Comparison of ENCODE assay signal across 10 cellular contexts in the genomic region with DNA sequence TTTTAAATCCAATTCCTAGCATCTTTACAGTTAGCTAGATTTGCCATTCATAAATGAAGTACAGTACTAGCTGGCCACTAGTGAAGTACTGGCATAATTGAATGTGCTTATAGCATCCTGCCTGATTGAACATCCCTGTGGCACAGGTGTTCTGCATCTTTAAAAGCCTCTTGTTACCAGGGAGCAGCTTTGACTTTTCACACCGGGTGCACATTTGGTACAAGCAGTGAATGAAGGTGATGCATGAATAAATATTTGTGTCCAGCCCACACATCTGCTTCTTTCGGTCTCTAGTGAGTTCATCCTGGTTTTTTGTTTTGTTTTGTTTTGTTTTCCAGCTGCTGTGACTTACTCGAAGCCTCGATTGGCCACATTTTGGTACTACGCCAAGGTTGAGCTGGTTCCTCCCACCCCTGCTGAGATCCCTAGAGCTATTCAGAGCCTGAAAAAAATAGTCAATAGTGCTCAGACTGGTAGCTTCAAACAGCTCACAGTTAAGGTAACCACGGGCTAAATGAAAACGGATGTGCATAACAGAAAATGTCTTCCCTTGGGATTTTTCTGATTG. TPM values are rescaled to one million over a fixed set of nuclear protein-coding genes. Genes with fewer than 3 reads are reported as not detected.
DNase-seq lines count a peak whose midpoint lies in the region; ATAC-seq and TF ChIP-seq lines count a peak whose summit lies in the region.
"Had no signal": no experiment of that assay in that cellular context is flagged by ENCODE, and none has a peak within 500 bp of the region (broad histone marks: within the 10 kb centered on the region; RNA-seq: fewer than 3 reads in every experiment).

No MANE protein-coding gene starts in this region.

- peaks cover 55% of the 10 kb centered on the region for H3K36me3 Mint-ChIP-seq in activated naive CD8-positive, alpha-beta T cell treated with anti-CD3 and anti-CD28 coated beads, Interleukin-2, amount 50 U/mL, for 24 hours (ENCODE audit: low read depth)
- H3K36me3 Mint-ChIP-seq in naive thymus-derived CD8-positive, alpha-beta T cell = peaks cover 0 to 69% (median 13%) of the 10 kb centered on the region in 3 donors
- H3K36me3 Mint-ChIP-seq in GM23338 (ENCODE audit: low read depth) = peaks cover 39% of the 10 kb centered on the region

- H3F3A ChIP-seq in GM23338 (replicated peaks; ENCODE audit: low read depth) = 0 out of 2 replicates have a peak, but pooled peaks cover 8% of the 10 kb centered on the region

- ATAC-seq in activated naive CD8-positive, alpha-beta T cell treated with anti-CD3 and anti-CD28 coated beads, Interleukin-2, amount 50 U/mL, for 24 hours = no peak
- ATAC-seq in naive thymus-derived CD8-positive, alpha-beta T cell = no peak
- ATAC-seq in GM18867 (IDR thresholded peaks at IDR 0.05; ENCODE audit: unreplicated experiment) (no peak), GM23338 (no peak)
- ATAC-seq: effector memory CD8-positive, alpha-beta T cell had no signal

- H3K4me2 ChIP-seq in GM23338 = no peak overlapping the region

- H2AFZ ChIP-seq in GM23338 = no peak overlapping the region

- H3K27me3 Mint-ChIP-seq in activated naive CD8-positive, alpha-beta T cell treated with anti-CD3 and anti-CD28 coated beads, Interleukin-2, amount 50 U/mL, for 24 hours = no peaks in the 10 kb centered on the region
- H3K27me3 Mint-ChIP-seq in naive thymus-derived CD8-positive, alpha-beta T cell = no peaks in the 10 kb centered on the region
- peaks cover 4% of the 10 kb centered on the region for H3K27me3 Mint-ChIP-seq in GM23338 (ENCODE audit: insufficient read depth, low read depth, poor library complexity)
- H3K27me3 Mint-ChIP-seq: effector memory CD8-positive, alpha-beta T cell had no signal

- H3K4me1 Mint-ChIP-seq in activated naive CD8-positive, alpha-beta T cell treated with anti-CD3 and anti-CD28 coated beads, Interleukin-2, amount 50 U/mL, for 24 hours = peaks cover 41% of the 10 kb centered on the region
- peaks cover 21 to 77% (median 58%) of the 10 kb centered on the region in 4 donors for H3K4me1 Mint-ChIP-seq in naive thymus-derived CD8-positive, alpha-beta T cell
- H3K4me1 Mint-ChIP-seq in GM23338 = peaks cover 9% of the 10 kb centered on the region; the same call in 2 of the 3 replicates

- H3K79me2 ChIP-seq in GM23338 (replicated peaks; ENCODE audit: insufficient read depth) = peaks cover 67% of the 10 kb centered on the region

- no peak overlapping the region for H3K4me3 ChIP-seq in GM23338

- no peaks in the 10 kb centered on the region for H3K9me3 Mint-ChIP-seq in activated naive CD8-positive, alpha-beta T cell treated with anti-CD3 and anti-CD28 coated beads, Interleukin-2, amount 50 U/mL, for 24 hours
- H3K9me3 Mint-ChIP-seq in naive thymus-derived CD8-positive, alpha-beta T cell = no peaks in the 10 kb centered on the region
- no peaks in the 10 kb centered on the region for H3K9me3 Mint-ChIP-seq in GM23338
- H3K9me3 Mint-ChIP-seq: effector memory CD8-positive, alpha-beta T cell had no signal

- no peak overlapping the region for H3K4me3 Mint-ChIP-seq in activated naive CD8-positive, alpha-beta T cell treated with anti-CD3 and anti-CD28 coated beads, Interleukin-2, amount 50 U/mL, for 24 hours
- no peak overlapping the region for H3K4me3 Mint-ChIP-seq in naive thymus-derived CD8-positive, alpha-beta T cell
- no peak overlapping the region for H3K4me3 Mint-ChIP-seq in GM23338
- H3K4me3 Mint-ChIP-seq: effector memory CD8-positive, alpha-beta T cell had no signal

- peak overlapping the region; percentile 58 for H3K27ac Mint-ChIP-seq in activated naive CD8-positive, alpha-beta T cell treated with anti-CD3 and anti-CD28 coated beads, Interleukin-2, amount 50 U/mL, for 24 hours
- H3K27ac Mint-ChIP-seq in naive thymus-derived CD8-positive, alpha-beta T cell = peak overlapping the region in 6 of 10 donors; percentile 21 to 67 (median 46)
- no peak overlapping the region for H3K27ac Mint-ChIP-seq in GM23338

- H3K27me3 ChIP-seq in GM23338 (ENCODE audit: insufficient read depth) = no peaks in the 10 kb centered on the region

- peaks cover 26% of the 10 kb centered on the region for H4K20me1 ChIP-seq in GM23338 (replicated peaks; ENCODE audit: insufficient read depth)

- POLR2A ChIA-PET in naive thymus-derived CD8-positive, alpha-beta T cell (lab: Charles Lee) = interaction anchor here (1.0 kb wide), 1 partner anchor 12 kb away, joined by 3 read pairs; no protein-coding TSS in a partner anchor

- H3K27ac ChIP-seq in GM23338 (ENCODE audit: low read depth) = no peak overlapping the region

- H3K9me2 ChIP-seq in GM23338 (ENCODE audit: insufficient read depth) = no peaks in the 10 kb centered on the region

- DNase-seq in DMS53 treated with DMSO at 0.1 percent for 48 hours (lab: John Stamatoyannopoulos, UW; ENCODE audit: unreplicated experiment) (peak; percentile 11), NCI-H128 (lab: John Stamatoyannopoulos, UW; ENCODE audit: unreplicated experiment) (peak; percentile 80), GM19238 (ENCODE audit: insufficient read length, low spot score) (no peak), DMS114 treated with DMSO at 0.1 percent for 48 hours (lab: John Stamatoyannopoulos, UW; ENCODE audit: unreplicated experiment) (no peak), GM23338 (ENCODE audit: low spot score) (no peak)
- no peak for DNase-seq in activated naive CD8-positive, alpha-beta T cell treated with anti-CD3 and anti-CD28 coated beads, Interleukin-2, amount 50 U/mL, for 24 hours
- DNase-seq in naive thymus-derived CD8-positive, alpha-beta T cell = no peak
- DNase-seq: effector memory CD8-positive, alpha-beta T cell; NCI-H226 had no signal

- peaks cover 9% of the 10 kb centered on the region for H3K36me3 ChIP-seq in GM23338 (ENCODE audit: insufficient read depth)

- H3K4me1 ChIP-seq in GM23338 (ENCODE audit: insufficient read depth) = no peaks in the 10 kb centered on the region; the same call in 1 of the 2 replicates

- no peak for TF ChIP-seq CTCF in GM23338 (conservative IDR thresholded peaks at IDR 0.05; ENCODE audit: low read depth in 2 of 2)

TF ChIP-seq in GM23338, 12 proteins besides CTCF, POLR2A, EP300 and RAD21 (continues in another document):
- no peak for TF ChIP-seq JUNB (IDR thresholded peaks at IDR 0.05; ENCODE audit: unreplicated experiment)
- no peak for TF ChIP-seq EZH2 (IDR thresholded peaks at IDR 0.05; ENCODE audit: low read depth, unreplicated experiment)
- TF ChIP-seq EZH2phosphoT487 (IDR thresholded peaks at IDR 0.05; ENCODE audit: unreplicated experiment) = no peak
- no peak for TF ChIP-seq STAT1 (IDR thresholded peaks at IDR 0.05; ENCODE audit: unreplicated experiment)
- TF ChIP-seq, protein P1, sequence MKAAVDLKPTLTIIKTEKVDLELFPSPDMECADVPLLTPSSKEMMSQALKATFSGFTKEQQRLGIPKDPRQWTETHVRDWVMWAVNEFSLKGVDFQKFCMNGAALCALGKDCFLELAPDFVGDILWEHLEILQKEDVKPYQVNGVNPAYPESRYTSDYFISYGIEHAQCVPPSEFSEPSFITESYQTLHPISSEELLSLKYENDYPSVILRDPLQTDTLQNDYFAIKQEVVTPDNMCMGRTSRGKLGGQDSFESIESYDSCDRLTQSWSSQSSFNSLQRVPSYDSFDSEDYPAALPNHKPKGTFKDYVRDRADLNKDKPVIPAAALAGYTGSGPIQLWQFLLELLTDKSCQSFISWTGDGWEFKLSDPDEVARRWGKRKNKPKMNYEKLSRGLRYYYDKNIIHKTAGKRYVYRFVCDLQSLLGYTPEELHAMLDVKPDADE (IDR thresholded peaks at IDR 0.05) = no peak
- no peak for TF ChIP-seq ZNF331 (CRISPR knock-in tag; IDR thresholded peaks at IDR 0.05; ENCODE audit: low read depth)
- TF ChIP-seq, protein P2, sequence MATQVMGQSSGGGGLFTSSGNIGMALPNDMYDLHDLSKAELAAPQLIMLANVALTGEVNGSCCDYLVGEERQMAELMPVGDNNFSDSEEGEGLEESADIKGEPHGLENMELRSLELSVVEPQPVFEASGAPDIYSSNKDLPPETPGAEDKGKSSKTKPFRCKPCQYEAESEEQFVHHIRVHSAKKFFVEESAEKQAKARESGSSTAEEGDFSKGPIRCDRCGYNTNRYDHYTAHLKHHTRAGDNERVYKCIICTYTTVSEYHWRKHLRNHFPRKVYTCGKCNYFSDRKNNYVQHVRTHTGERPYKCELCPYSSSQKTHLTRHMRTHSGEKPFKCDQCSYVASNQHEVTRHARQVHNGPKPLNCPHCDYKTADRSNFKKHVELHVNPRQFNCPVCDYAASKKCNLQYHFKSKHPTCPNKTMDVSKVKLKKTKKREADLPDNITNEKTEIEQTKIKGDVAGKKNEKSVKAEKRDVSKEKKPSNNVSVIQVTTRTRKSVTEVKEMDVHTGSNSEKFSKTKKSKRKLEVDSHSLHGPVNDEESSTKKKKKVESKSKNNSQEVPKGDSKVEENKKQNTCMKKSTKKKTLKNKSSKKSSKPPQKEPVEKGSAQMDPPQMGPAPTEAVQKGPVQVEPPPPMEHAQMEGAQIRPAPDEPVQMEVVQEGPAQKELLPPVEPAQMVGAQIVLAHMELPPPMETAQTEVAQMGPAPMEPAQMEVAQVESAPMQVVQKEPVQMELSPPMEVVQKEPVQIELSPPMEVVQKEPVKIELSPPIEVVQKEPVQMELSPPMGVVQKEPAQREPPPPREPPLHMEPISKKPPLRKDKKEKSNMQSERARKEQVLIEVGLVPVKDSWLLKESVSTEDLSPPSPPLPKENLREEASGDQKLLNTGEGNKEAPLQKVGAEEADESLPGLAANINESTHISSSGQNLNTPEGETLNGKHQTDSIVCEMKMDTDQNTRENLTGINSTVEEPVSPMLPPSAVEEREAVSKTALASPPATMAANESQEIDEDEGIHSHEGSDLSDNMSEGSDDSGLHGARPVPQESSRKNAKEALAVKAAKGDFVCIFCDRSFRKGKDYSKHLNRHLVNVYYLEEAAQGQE (IDR thresholded peaks at IDR 0.05; ENCODE audit: unreplicated experiment) = no peak
- TF ChIP-seq NANOG (IDR thresholded peaks at IDR 0.05; ENCODE audit: borderline replicate concordance) = no peak

RNA-seq across cellular contexts. Expression of a gene that starts 5.3 kb away (rescaled TPM):
- total RNA-seq in naive thymus-derived CD8-positive, alpha-beta T cell = 100 to 1,000 TPM; 145 to 172 TPM
- polyA plus RNA-seq in naive thymus-derived CD8-positive, alpha-beta T cell = 100 to 1,000 TPM; 649 to 923 (median 790) TPM
- 41.7 and 50.1 TPM in 2 replicates for total RNA-seq in GM23338 (2014; rRNA removed; shearing (Covaris generic))
- polyA plus RNA-seq in GM23338 (2016; fragmentation: Nextera tagmentation; extraction: Ambion mirVana) = 987 and 1,075 TPM in 2 replicates

RNA-seq across cellular contexts. Expression of a gene that starts 29.6 kb away (rescaled TPM):
- total RNA-seq in naive thymus-derived CD8-positive, alpha-beta T cell = 100 to 1,000 TPM; 149 to 161 TPM
- 10 to 100 TPM; 16.9 to 30.5 (median 19.5) TPM for polyA plus RNA-seq in naive thymus-derived CD8-positive, alpha-beta T cell
- total RNA-seq in GM23338 (2014; rRNA removed; shearing (Covaris generic)) = 66.6 and 72.2 TPM in 2 replicates
- 29.0 and 34.3 TPM in 2 replicates for polyA plus RNA-seq in GM23338 (2016; fragmentation: Nextera tagmentation; extraction: Ambion mirVana)

RNA-seq across cellular contexts. Expression of a gene that starts 47.3 kb away (rescaled TPM):
- total RNA-seq in naive thymus-derived CD8-positive, alpha-beta T cell = 10 to 100 TPM; 48.7 to 52.8 TPM
- 10 to 100 TPM; 20.7 to 31.0 (median 24.3) TPM for polyA plus RNA-seq in naive thymus-derived CD8-positive, alpha-beta T cell
- total RNA-seq in GM23338 (2014; rRNA removed; shearing (Covaris generic)) = 42.2 and 42.8 TPM in 2 replicates
- 9.9 and 11.8 TPM in 2 replicates for polyA plus RNA-seq in GM23338 (2016; fragmentation: Nextera tagmentation; extraction: Ambion mirVana)

Comparison
In these comparisons a context has a peak if more than half of its experiments do, and no peak if none do; other contexts are left out.
1. DNase-seq: peak in DMS53 treated with DMSO at 0.1 percent for 48 hours (single experiment) and NCI-H128 (single experiment); none in activated naive CD8-positive, alpha-beta T cell treated with anti-CD3 and anti-CD28 coated beads, Interleukin-2, amount 50 U/mL, for 24 hours (single experiment), naive thymus-derived CD8-positive, alpha-beta T cell (0 of 10), GM19238 (single experiment), DMS114 treated with DMSO at 0.1 percent for 48 hours (single experiment) and GM23338 (single experiment).